In the genomic region with DNA sequence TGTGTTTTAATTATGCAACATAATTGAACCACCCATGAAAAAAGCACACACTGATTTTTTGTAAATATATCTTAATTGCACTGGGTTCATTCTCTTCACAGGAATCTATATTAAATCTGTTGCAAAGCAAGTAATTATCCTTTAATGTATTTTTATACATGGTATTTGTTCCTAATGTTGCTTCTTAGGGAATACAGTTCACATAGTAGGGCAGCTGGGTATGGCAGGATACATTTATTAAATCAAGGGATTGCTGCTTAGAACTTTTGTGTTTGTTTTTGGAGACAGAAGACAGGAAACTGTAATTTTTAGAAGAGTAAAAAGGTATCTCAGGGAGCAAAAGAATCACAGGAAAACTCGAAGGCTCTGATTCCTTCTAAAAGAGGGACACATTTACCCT, we compare ENCODE assay signal across 8 cellular contexts. TPM values are rescaled to one million over a fixed set of nuclear protein-coding genes. Genes with fewer than 3 reads are reported as not detected.
A peak's percentile ranks its signal among the peaks of the same experiment; 100 is the strongest.
DNase-seq lines count a peak whose midpoint lies in the region; TF ChIP-seq lines count a peak whose summit lies in the region.

No MANE protein-coding gene starts in this region.

- H3K36me3 Mint-ChIP-seq in nephron (ENCODE audit: low read depth) = peaks cover 4% of the 10 kb centered on the region

- H3K9me3 Mint-ChIP-seq in nephron = no peaks in the 10 kb centered on the region

- TF ChIP-seq CTCF in BE2C (IDR thresholded peaks at IDR 0.05; ENCODE audit: low read depth, low read length) (no peak), LNCaP clone FGC (IDR thresholded peaks at IDR 0.05; ENCODE audit: control insufficient read depth, extremely low read depth, insufficient read depth) (no peak), coronary artery (IDR thresholded peaks at IDR 0.05) (no peak), nephron (IDR thresholded peaks at IDR 0.05; ENCODE audit: unreplicated experiment in 3 of 3) (no peak)

- DNase-seq in BE2C (no peak), LNCaP clone FGC (ENCODE audit: low read depth) (no peak), coronary artery (ENCODE audit: low spot score) (no peak), MV-4-11 (lab: John Stamatoyannopoulos, UW) (no peak), COLO829 (ENCODE audit: low spot score) (no peak), SIG-M5 treated with dmso at 0.1 percent for 504 hours (lab: John Stamatoyannopoulos, UW; ENCODE audit: unreplicated experiment) (no peak), DMS79 treated with DMSO at 0.1 percent for 48 hours (lab: John Stamatoyannopoulos, UW) (no peak)

- H3K4me3 ChIP-seq in BE2C (ENCODE audit: low read depth, low read length) (peak overlapping the region; percentile 92), LNCaP clone FGC (ENCODE audit: low read depth, low read length) (peak overlapping the region; percentile 69), coronary artery (peak overlapping the region; percentile 98)

- H3K4me1 Mint-ChIP-seq in nephron = peaks cover 24% of the 10 kb centered on the region

- H3K27me3 Mint-ChIP-seq in nephron (ENCODE audit: low read depth) = no peaks in the 10 kb centered on the region

- peak overlapping the region; percentile 90 to 92 (median 92) for H3K4me3 Mint-ChIP-seq in nephron

- peak overlapping the region; percentile 98 to 99 for H3K27ac ChIP-seq in coronary artery

- 0 out of 2 replicates have a peak, but pooled peaks cover 3% of the 10 kb centered on the region for H3K36me3 ChIP-seq in BE2C

- H3K27me3 ChIP-seq in BE2C = no peaks in the 10 kb centered on the region

- no peaks in the 10 kb centered on the region for H3K9me3 ChIP-seq in BE2C

- peak overlapping the region; percentile 88 to 92 (median 91) for H3K27ac Mint-ChIP-seq in nephron

- peaks cover 5% of the 10 kb centered on the region; the same call in 1 of the 2 replicates for H3K4me1 ChIP-seq in BE2C

RNA-seq across cellular contexts. Expression of a gene that starts 1.0 kb away (rescaled TPM):
- polyA plus RNA-seq in BE2C (2012; ENCODE audit: insufficient read depth, insufficient read length, low read depth) = 15.1 TPM

RNA-seq across cellular contexts. Expression of a gene that starts 18.9 kb away (rescaled TPM):
- polyA plus RNA-seq in BE2C (2012; ENCODE audit: insufficient read depth, insufficient read length, low read depth) = 0.14 TPM

RNA-seq across cellular contexts. Expression of a gene that starts 48.5 kb away (rescaled TPM):
- polyA plus RNA-seq in BE2C (2012; ENCODE audit: insufficient read depth, insufficient read length, low read depth) = 0.11 TPM
